ENCODE assay signal across 1 cellular context in genomic region chrX:120262781-120263719, GRCh38.
TF ChIP-seq lines count a peak whose summit lies in the region.

No MANE protein-coding gene starts in this region.

TF ChIP-seq in K562, 482 proteins besides CTCF, POLR2A, EP300 and RAD21:
- TF ChIP-seq ETS2 (tag; IDR thresholded peaks at IDR 0.05; ENCODE audit: borderline replicate concordance, poor library complexity, severe bottlenecking) (no peak), KLF6 (CRISPR knock-in tag; IDR thresholded peaks at IDR 0.05; ENCODE audit: borderline replicate concordance) (no peak)
